Comparison of ENCODE assay signal across 1 cellular context in the genomic region with DNA sequence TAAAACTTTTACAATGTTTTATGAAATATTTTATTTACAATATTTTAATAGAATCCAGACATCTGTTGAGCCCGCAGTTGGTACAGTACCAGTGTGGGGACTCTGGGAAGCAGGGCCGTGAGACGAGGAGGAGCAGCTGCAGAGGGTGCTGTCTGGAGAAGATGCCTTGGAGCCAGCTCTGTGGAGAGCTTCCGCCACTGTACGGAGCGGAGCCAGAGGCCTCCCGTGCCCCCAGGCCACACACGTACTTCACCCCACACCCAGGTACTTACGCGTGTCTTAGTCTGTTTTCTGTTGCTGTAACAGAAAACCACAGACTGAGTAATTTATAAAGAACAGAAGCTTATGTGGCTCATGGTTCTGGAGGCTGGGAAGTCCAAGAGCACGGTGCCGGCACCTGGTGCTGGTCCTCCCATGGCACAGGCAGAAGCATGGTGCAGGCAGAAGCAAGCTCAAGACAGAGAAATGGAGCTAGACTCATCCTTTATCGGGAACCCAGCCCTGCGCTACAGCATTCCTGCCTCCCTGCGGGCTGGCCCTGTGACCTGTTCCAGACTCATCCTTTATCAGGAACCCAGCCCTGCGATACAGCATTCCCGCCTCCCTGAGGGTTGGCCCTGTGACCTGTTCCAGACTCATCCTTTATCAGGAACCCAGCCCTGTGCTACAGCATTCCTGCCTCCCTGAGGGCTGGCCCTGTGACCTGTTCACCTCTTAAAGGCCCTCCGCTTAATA.
TF ChIP-seq lines count a peak whose summit lies in the region.

No MANE protein-coding gene starts in this region.

TF ChIP-seq in HepG2, 621 proteins besides CTCF, POLR2A, EP300 and RAD21:
- TF ChIP-seq ZNF883 (CRISPR knock-in tag; IDR thresholded peaks at IDR 0.05; ENCODE audit: not compliant biosample characterization) (no peak), ZNF564 (CRISPR knock-in tag; IDR thresholded peaks at IDR 0.05) (peak; percentile 95)
TF ChIP-seq in HepG2: peak in this region for 1.
